18 cellular contexts compared by ENCODE assay signal in genomic region chr18:78630356-78630755, GRCh38.
DNase-seq lines count a peak whose midpoint lies in the region; ATAC-seq, FAIRE-seq and TF ChIP-seq lines count a peak whose summit lies in the region.
"Had no signal": no experiment of that assay in that cellular context is flagged by ENCODE, and none has a peak within 500 bp of the region (broad histone marks: within the 10 kb centered on the region; RNA-seq: fewer than 3 reads in every experiment).

No MANE protein-coding gene starts in this region.

- H3K4me3 ChIP-seq in RWPE2 (ENCODE audit: severe bottlenecking) (no peak overlapping the region), K562 (no peak overlapping the region), neuronal stem cell (ENCODE audit: low read length in 2 of 2) (peak overlapping the region in 1 of 2 donors; percentile 22), stomach (no peak overlapping the region)
- H3K4me3 ChIP-seq: GM23338 had no signal

- no peak overlapping the region for H3K9ac ChIP-seq in K562 (ENCODE audit: insufficient read depth in 1 of 2, low read depth in 2 of 2, low read length in 2 of 2)
- H3K9ac ChIP-seq in neuronal stem cell (ENCODE audit: low read depth, low read length, poor library complexity): no peak overlapping the region

- peak overlapping the region; percentile 52 for H2AK5ac ChIP-seq in neuronal stem cell (ENCODE audit: low read depth, low read length)

- H2BK15ac ChIP-seq in neuronal stem cell (ENCODE audit: low read length): no peak overlapping the region

- peaks cover 23% of the 10 kb centered on the region for H3K4me1 Mint-ChIP-seq in activated T-cell treated with anti-CD3 and anti-CD28 coated beads, Interleukin-2, amount 50 U/mL, for 24 hours (ENCODE audit: low read depth)
- H3K4me1 Mint-ChIP-seq: GM23338, H9 had no signal

- H3K9me3 ChIP-seq in RWPE2 (ENCODE audit: severe bottlenecking) (peaks cover 2% of the 10 kb centered on the region), K562 (replicated peaks; ENCODE audit: control insufficient read depth, insufficient read depth, low read depth, low read length) (no peaks in the 10 kb centered on the region), neuronal stem cell (replicated peaks in 1 of 2; ENCODE audit: control insufficient read depth in 2 of 2, insufficient read depth in 1 of 2, low read depth in 1 of 2, low read length in 2 of 2) (peaks cover 0 to 5% of the 10 kb centered on the region in 2 donors), stomach (peaks cover 0 to 10% (median 3%) of the 10 kb centered on the region in 4 donors)

- H2BK12ac ChIP-seq in neuronal stem cell (ENCODE audit: low read length): no peak overlapping the region

- H3K18ac ChIP-seq in neuronal stem cell (ENCODE audit: low read length): no peak overlapping the region

- BruUV-seq in K562 (replicated peaks; lab: Mats Ljungman, UMichigan): no TSS peak

- H3K36me3 Mint-ChIP-seq in activated T-cell treated with anti-CD3 and anti-CD28 coated beads, Interleukin-2, amount 50 U/mL, for 24 hours (ENCODE audit: low read depth): peaks cover 6% of the 10 kb centered on the region
- H3K36me3 Mint-ChIP-seq: CD4-positive, alpha-beta memory T cell had no signal

- no peak overlapping the region for H3K4ac ChIP-seq in neuronal stem cell (ENCODE audit: low read length)

- H3K27me3 ChIP-seq in RWPE2 (ENCODE audit: insufficient read depth, poor library complexity, severe bottlenecking): no peaks in the 10 kb centered on the region
- peaks cover 0 to 30% of the 10 kb centered on the region in 2 experiments; a peak in 2 of 5 replicates for H3K27me3 ChIP-seq in K562 (ENCODE audit: control insufficient read depth in 2 of 2, insufficient read depth in 2 of 2, low read length in 2 of 2)
- H3K27me3 ChIP-seq in neuronal stem cell (ENCODE audit: control insufficient read depth in 3 of 3, insufficient read depth in 3 of 3, low read depth in 1 of 3, low read length in 3 of 3): no peaks in the 10 kb centered on the region
- H3K27me3 ChIP-seq in stomach: peaks cover 0 to 25% (median 0%) of the 10 kb centered on the region in 3 donors

- 4% methylated on average over 11 of the region's 17 CpGs for WGBS in K562 (ENCODE audit: insufficient coverage, low coverage, missing lambda C conversion rate)
- no CpG with 5 or more reads among the region's 17 CpGs for WGBS in neuronal stem cell (ENCODE audit: extremely low coverage in 2 of 2, insufficient read length in 2 of 2, insufficient replicate concordance in 1 of 2), 2 donors
- 74 to 83% (median 77%) methylated on average over 17 of the region's 17 CpGs for WGBS in stomach, 5 donors

- TF ChIP-seq RAD21 in K562 (CRISPR knock-in tag; conservative IDR thresholded peaks at IDR 0.05 in 1 of 2, IDR thresholded peaks at IDR 0.05 in 1 of 2): no peak

- no peaks in the 10 kb centered on the region for H3K79me2 ChIP-seq in K562 (ENCODE audit: control insufficient read depth, insufficient read depth, low read length)

- H3K4me3 Mint-ChIP-seq in activated T-cell treated with anti-CD3 and anti-CD28 coated beads, Interleukin-2, amount 50 U/mL, for 24 hours: no peak overlapping the region
- H3K4me3 Mint-ChIP-seq: CD4-positive, alpha-beta memory T cell; GM23338; H9 had no signal

- TF ChIP-seq POLR2A in K562 (conservative IDR thresholded peaks at IDR 0.05): no peak
- TF ChIP-seq POLR2A in stomach (IDR thresholded peaks at IDR 0.05): no peak

- peaks cover 3% of the 10 kb centered on the region for H3K79me1 ChIP-seq in neuronal stem cell (ENCODE audit: low read depth, low read length)

- peak; percentile 20 for DNase-seq in RWPE2 (ENCODE audit: low spot score)
- no peak for DNase-seq in K562 (ENCODE audit: extremely low read depth in 1 of 4, low spot score in 3 of 4)
- DNase-seq in neuronal stem cell (ENCODE audit: low spot score): no peak
- peak; percentile 9 for DNase-seq in stomach
- no peak for DNase-seq in activated T-cell treated with anti-CD3 and anti-CD28 coated beads, Interleukin-2, amount 50 U/mL, for 24 hours
- DNase-seq in NCI-H2107 treated with DMSO at 0.1 percent for 48 hours (lab: John Stamatoyannopoulos, UW; ENCODE audit: unreplicated experiment): no peak
- DNase-seq: C1 segment of cervical spinal cord; Calu3; CD4-positive, alpha-beta memory T cell; COR-L47; DMS53; DMS79 treated with DMSO at 0.1 percent for 48 hours; GF-D8; H9 had no signal

- H3K4me2 ChIP-seq in K562 (ENCODE audit: insufficient read depth, low read length) (no peak overlapping the region), neuronal stem cell (ENCODE audit: insufficient read depth, low read length, poor library complexity, severe bottlenecking) (no peak overlapping the region)
- H3K4me2 ChIP-seq: GM23338 had no signal

- H3K9me1 ChIP-seq in K562 (ENCODE audit: control insufficient read depth, insufficient read depth, low read length): no peaks in the 10 kb centered on the region

- H2BK120ac ChIP-seq in neuronal stem cell (ENCODE audit: low read depth, low read length): no peak overlapping the region

- in situ Hi-C loops in K562 (cut with MboI): no loop called here

- no peak overlapping the region for H4K8ac ChIP-seq in neuronal stem cell (ENCODE audit: low read depth, low read length)

- peaks cover 11% of the 10 kb centered on the region for H3K9me3 Mint-ChIP-seq in activated T-cell treated with anti-CD3 and anti-CD28 coated beads, Interleukin-2, amount 50 U/mL, for 24 hours

- H3K4me1 ChIP-seq in RWPE2 (ENCODE audit: insufficient read depth, poor library complexity, severe bottlenecking) (peaks cover 4% of the 10 kb centered on the region), K562 (replicated peaks in 1 of 2; ENCODE audit: control insufficient read depth in 2 of 2, insufficient read depth in 2 of 2, low read length in 2 of 2) (no peaks in the 10 kb centered on the region), neuronal stem cell (ENCODE audit: control insufficient read depth in 2 of 2, insufficient read depth in 1 of 2, low read depth in 1 of 2, low read length in 2 of 2) (no peaks in the 10 kb centered on the region), stomach (no peaks in the 10 kb centered on the region)

- no peaks in the 10 kb centered on the region for H4K20me1 ChIP-seq in K562 (replicated peaks; ENCODE audit: control insufficient read depth, insufficient read depth, low read length)

- CTCF ChIA-PET in K562 (lab: Yijun Ruan, JAX; ENCODE audit: low intra/inter-chr PET ratio): no interaction called here

- no peak overlapping the region for H2BK5ac ChIP-seq in neuronal stem cell (ENCODE audit: low read length)

- H3K27me3 Mint-ChIP-seq in activated T-cell treated with anti-CD3 and anti-CD28 coated beads, Interleukin-2, amount 50 U/mL, for 24 hours: peaks cover 3% of the 10 kb centered on the region

- H3K14ac ChIP-seq in neuronal stem cell (ENCODE audit: low read length): no peak overlapping the region

- H3K27ac ChIP-seq in RWPE2 (ENCODE audit: poor library complexity, severe bottlenecking) (no peak overlapping the region), K562 (ENCODE audit: extremely low read depth, low read depth, low read length) (no peak overlapping the region), neuronal stem cell (replicated peaks; ENCODE audit: low read length) (no peak overlapping the region), stomach (no peak overlapping the region)

- H3K23ac ChIP-seq in neuronal stem cell (ENCODE audit: low read depth, low read length, poor library complexity): no peak overlapping the region

- H2AFZ ChIP-seq in K562 (ENCODE audit: low read depth, low read length): no peak overlapping the region
- H2AFZ ChIP-seq in neuronal stem cell (ENCODE audit: low read length): no peak overlapping the region
- H2AFZ ChIP-seq: GM23338 had no signal

- H3K36me3 ChIP-seq in RWPE2 (ENCODE audit: low read depth) (no peaks in the 10 kb centered on the region), K562 (ENCODE audit: control insufficient read depth, insufficient read depth, low read length) (no peaks in the 10 kb centered on the region), neuronal stem cell (replicated peaks in 1 of 2; ENCODE audit: control insufficient read depth in 2 of 2, insufficient read depth in 2 of 2, low read length in 2 of 2) (no peaks in the 10 kb centered on the region), stomach (no peaks in the 10 kb centered on the region)

- no peak for TF ChIP-seq CTCF in RWPE2 (IDR thresholded peaks at IDR 0.05; ENCODE audit: poor library complexity, severe bottlenecking)
- TF ChIP-seq CTCF in K562 (IDR thresholded peaks at IDR 0.05 in 2 of 3, conservative IDR thresholded peaks at IDR 0.05 in 1 of 3; ENCODE audit: insufficient read depth in 2 of 3, low read depth in 1 of 3, low read length in 3 of 3): no peak
- no peak for TF ChIP-seq CTCF in stomach (IDR thresholded peaks at IDR 0.05)

- H3K27ac Mint-ChIP-seq in activated T-cell treated with anti-CD3 and anti-CD28 coated beads, Interleukin-2, amount 50 U/mL, for 24 hours: no peak overlapping the region
- H3K27ac Mint-ChIP-seq: CD4-positive, alpha-beta memory T cell; GM23338; H9 had no signal

- ATAC-seq in RWPE2 (ENCODE audit: low read depth) (no peak), K562 (no peak), HG02981 (IDR thresholded peaks at IDR 0.05; ENCODE audit: unreplicated experiment) (no peak)
- ATAC-seq: GM23338, HCT116 had no signal

- no peak overlapping the region for H4K91ac ChIP-seq in neuronal stem cell (ENCODE audit: low read depth, low read length, poor library complexity)

- intact Hi-C loops in K562 (cut with micrococcal nuclease) (no loop called here), stomach (cut with DNase I; ENCODE audit: low total_unique reads) (no loop called here)

- FAIRE-seq in K562 (lab: Jason Lieb, UNC): no peak
- FAIRE-seq: GM12892 had no signal

- no peak for TF ChIP-seq EP300 in K562 (IDR thresholded peaks at IDR 0.05; ENCODE audit: low read length)
- TF ChIP-seq EP300 in stomach (IDR thresholded peaks at IDR 0.05): no peak

- POLR2A ChIA-PET in K562 (lab: Yijun Ruan, JAX): no interaction called here

TF ChIP-seq in K562, 482 proteins besides CTCF, POLR2A, EP300 and RAD21:
- 0 out of 2 replicates have a peak, but pooled peaks have one; percentile 15 for TF ChIP-seq USF2 (CRISPR knock-in tag; IDR thresholded peaks at IDR 0.05)
- no peak for TF ChIP-seq E2F1 (CRISPR knock-in tag; IDR thresholded peaks at IDR 0.05)

Comparison
In these comparisons a context has a peak if more than half of its experiments do, and no peak if none do; other contexts are left out.
1. DNase-seq: peak in RWPE2 (single experiment) and stomach (single experiment); none in K562 (0 of 4), neuronal stem cell (single experiment), activated T-cell treated with anti-CD3 and anti-CD28 coated beads, Interleukin-2, amount 50 U/mL, for 24 hours (single experiment) and NCI-H2107 treated with DMSO at 0.1 percent for 48 hours (single experiment).